Comparison of ENCODE assay signal across 8 cellular contexts in the genomic region with DNA sequence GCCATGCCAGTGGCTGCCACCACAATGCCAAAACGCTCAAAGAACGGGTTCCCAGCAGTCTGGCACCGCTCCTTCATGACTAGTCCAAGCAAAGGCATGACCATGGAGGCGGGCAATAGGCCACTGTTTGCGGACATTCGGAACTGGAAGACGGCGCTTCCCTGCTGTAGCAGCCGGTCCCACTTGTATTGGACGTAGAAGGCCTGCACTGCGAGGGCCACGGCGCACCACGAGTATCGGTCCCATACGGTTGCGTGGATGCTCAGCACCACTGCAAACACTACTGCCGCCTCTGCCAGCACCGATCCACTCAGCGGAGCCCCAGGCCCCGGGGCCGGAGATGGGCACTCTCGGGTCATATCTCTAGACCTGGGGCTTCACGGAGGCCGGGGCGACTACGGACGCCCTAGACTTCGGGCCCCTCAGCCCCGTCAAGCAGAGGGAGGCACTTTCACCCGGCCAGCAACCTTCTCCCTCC. TPM values are rescaled to one million over a fixed set of nuclear protein-coding genes. Genes with fewer than 3 reads are reported as not detected.
DNase-seq lines count a peak whose midpoint lies in the region; ATAC-seq and TF ChIP-seq lines count a peak whose summit lies in the region.

No MANE protein-coding gene starts in this region.

- DNase-seq in Daoy (ENCODE audit: low read depth) = peak; percentile 38
- DNase-seq in HCEC 1CT = peak; percentile 22
- DNase-seq in OCI-M1 (lab: John Stamatoyannopoulos, UW) = peak; percentile 62
- peak in 13 of 61 donors; percentile 20 to 69 (median 41) for DNase-seq in caudate nucleus (lab: John Stamatoyannopoulos, UW)
- peak; percentile 13 for DNase-seq in kidney glomerular epithelial cell (lab: John Stamatoyannopoulos, UW)
- peak; percentile 14 for DNase-seq in stimulated activated naive CD8-positive, alpha-beta T cell treated with anti-CD3 and anti-CD28 coated beads, Interleukin-15, Interleukin-2, amounts not matched to agents 100 U/mL and 50 U/mL, for 24 hours
- DNase-seq in effector CD8-positive, alpha-beta T cell (lab: John Stamatoyannopoulos, UW) = no peak
- no peak for DNase-seq in GM13977 (ENCODE audit: low spot score)

- H3K27ac ChIP-seq in caudate nucleus (ENCODE audit: low read depth, low read length) = peak overlapping the region; percentile 92

- in situ Hi-C loops in GM13977 (cut with MboI; ENCODE audit: low pct_unique_long_range_greater_than_20kb, low sequenced_read_pairs, unreplicated experiment) = no loop called here

- TF ChIP-seq CTCF in GM13977 (IDR thresholded peaks at IDR 0.05; ENCODE audit: extremely low read depth, insufficient read depth, missing control alignments) = no peak

- peak; percentile 15 for ATAC-seq in stimulated activated naive CD8-positive, alpha-beta T cell treated with anti-CD3 and anti-CD28 coated beads, Interleukin-15, Interleukin-2, amounts not matched to agents 100 U/mL and 50 U/mL, for 24 hours

RNA-seq across cellular contexts. Expression of a gene that starts 0.4 kb away (rescaled TPM):
- 16.3 and 17.1 TPM in 2 replicates for total RNA-seq in Daoy (2014; rRNA removed; shearing (Covaris generic))

RNA-seq across cellular contexts. Expression of a gene that starts 0.5 kb away (rescaled TPM):
- 73.7 and 75.5 TPM in 2 replicates for total RNA-seq in Daoy (2014; rRNA removed; shearing (Covaris generic))

RNA-seq across cellular contexts. Expression of a gene that starts 26.2 kb away (rescaled TPM):
- total RNA-seq in Daoy (2014; rRNA removed; shearing (Covaris generic)) = not detected in 2 replicates

Comparison
In these comparisons a context has a peak if more than half of its experiments do, and no peak if none do; other contexts are left out.
1. DNase-seq: peak in Daoy (single experiment), HCEC 1CT (single experiment), OCI-M1 (single experiment), kidney glomerular epithelial cell (single experiment) and stimulated activated naive CD8-positive, alpha-beta T cell treated with anti-CD3 and anti-CD28 coated beads, Interleukin-15, Interleukin-2, amounts not matched to agents 100 U/mL and 50 U/mL, for 24 hours (single experiment); none in effector CD8-positive, alpha-beta T cell (single experiment) and GM13977 (single experiment).